ENCODE assay signal across 18 cellular contexts in genomic region chr1:157034137-157034800, GRCh38.
DNase-seq lines count a peak whose midpoint lies in the region; ATAC-seq and TF ChIP-seq lines count a peak whose summit lies in the region.
"Had no signal": no experiment of that assay in that cellular context is flagged by ENCODE, and none has a peak within 500 bp of the region (broad histone marks: within the 10 kb centered on the region; RNA-seq: fewer than 3 reads in every experiment).

No MANE protein-coding gene starts in this region.

- H3K27me3 ChIP-seq in adipocyte (replicated peaks; ENCODE audit: control insufficient read depth, insufficient read depth, low read length), result no peaks in the 10 kb centered on the region
- H3K27me3 ChIP-seq: BE2C had no signal

- no peaks in the 10 kb centered on the region for H3K36me3 ChIP-seq in adipocyte (ENCODE audit: control insufficient read depth, insufficient read depth, low read length, severe bottlenecking)
- H3K36me3 ChIP-seq: BE2C had no signal

- TF ChIP-seq CTCF in fibroblast of pulmonary artery (IDR thresholded peaks at IDR 0.05; ENCODE audit: low read length, missing control alignments), result no peak

- no peak for ATAC-seq in HG02884 (IDR thresholded peaks at IDR 0.05; ENCODE audit: unreplicated experiment)
- no peak for ATAC-seq in HG03521 (IDR thresholded peaks at IDR 0.05; ENCODE audit: unreplicated experiment)
- ATAC-seq: left colon had no signal

- DNase-seq in ELF-1 (ENCODE audit: low read depth, low spot score) (peak; percentile 45), adipocyte (ENCODE audit: low read depth) (peak; percentile 18), fibroblast of pulmonary artery (ENCODE audit: low read depth) (peak; percentile 20), nucleus accumbens (lab: John Stamatoyannopoulos, UW) (peak in 52 of 56 donors; percentile 7 to 83 (median 50)), Kasumi-1 (lab: John Stamatoyannopoulos, UW) (no peak)
- DNase-seq in activated CD8-positive, alpha-beta memory T cell treated with anti-CD3 and anti-CD28 coated beads, Interleukin-2, amount 50 U/mL, for 48 hours, result no peak
- DNase-seq: activated CD4-positive, alpha-beta T cell treated with anti-CD3 and anti-CD28 coated beads, Interleukin-2, amount 10 ng/mL, durations not matched to agents 24 days and 14 days; BE2C; DMS 273 treated with DMSO at 0.1 percent for 48 hours; left colon; NCI-H146; NCI-H226; SIG-M5; stimulated activated naive CD4-positive, alpha-beta T cell; T1000 had no signal

- H3K4me3 ChIP-seq in adipocyte (ENCODE audit: low read length) (no peak overlapping the region), fibroblast of pulmonary artery (replicated peaks; ENCODE audit: low read depth, low read length) (no peak overlapping the region)

- H3K9me3 ChIP-seq in adipocyte (ENCODE audit: control insufficient read depth, low read length), result no peaks in the 10 kb centered on the region
- H3K9me3 ChIP-seq: BE2C had no signal

- peaks cover 19% of the 10 kb centered on the region for H3K4me1 ChIP-seq in adipocyte (ENCODE audit: control insufficient read depth, insufficient read depth, low read length)

- H3K9ac ChIP-seq in adipocyte (ENCODE audit: low read length), result no peak overlapping the region
- H3K9ac ChIP-seq: parathyroid adenoma had no signal

Comparison
In these comparisons a context has a peak if more than half of its experiments do, and no peak if none do; other contexts are left out.
1. DNase-seq: peak in ELF-1 (single experiment), adipocyte (single experiment), fibroblast of pulmonary artery (single experiment) and nucleus accumbens (52 of 56); none in Kasumi-1 (0 of 2) and activated CD8-positive, alpha-beta memory T cell treated with anti-CD3 and anti-CD28 coated beads, Interleukin-2, amount 50 U/mL, for 48 hours (single experiment).